37 cellular contexts compared by ENCODE assay signal in the genomic region with DNA sequence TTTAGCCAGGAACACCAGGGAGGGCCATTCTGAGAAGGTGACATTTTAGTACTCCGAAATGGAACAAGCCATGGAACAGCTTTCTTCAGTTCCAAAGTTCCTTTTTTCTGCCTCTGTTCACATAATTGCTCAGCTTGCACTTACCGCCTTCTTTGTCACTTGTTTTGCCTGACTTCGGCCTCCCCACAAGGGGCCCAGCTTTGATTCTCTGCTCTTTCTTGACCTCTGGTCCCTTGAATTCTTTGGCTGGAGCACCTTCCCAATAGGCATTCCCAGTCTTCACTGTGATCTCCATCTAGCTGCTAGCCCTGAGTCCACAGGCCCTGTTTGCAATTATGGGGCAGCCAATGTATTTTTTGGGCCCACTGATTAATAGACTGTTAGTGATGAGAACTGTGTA. TPM values are rescaled to one million over a fixed set of nuclear protein-coding genes. Genes with fewer than 3 reads are reported as not detected.
"Had no signal": no experiment of that assay in that cellular context is flagged by ENCODE, and none has a peak within 500 bp of the region (broad histone marks: within the 10 kb centered on the region; RNA-seq: fewer than 3 reads in every experiment).

No MANE protein-coding gene starts in this region.

- H3K4me1 ChIP-seq: adrenal gland, breast epithelium had no signal

- H3K36me3 ChIP-seq: adrenal gland, brain microvascular endothelial cell, breast epithelium had no signal

- H3K4me3 ChIP-seq: adrenal gland, body of pancreas, breast epithelium had no signal

- ATAC-seq: activated CD8-positive, alpha-beta T cell treated with anti-CD3 and anti-CD28 coated beads for 36 hours; activated naive CD4-positive, alpha-beta T cell treated with anti-CD3 and anti-CD28 coated beads, Interleukin-2, amount 50 U/mL, for 72 hours; activated T-cell treated with anti-CD3 and anti-CD28 coated beads, Interleukin-2, amount 50 U/mL, for 4 hours; activated T-cell treated with anti-CD3 and anti-CD28 coated beads, Interleukin-2, amount 50 U/mL, for 72 hours; activated T-helper 17 cell treated with anti-CD3 and anti-CD28 coated beads, Interleukin-2, amount 50 U/mL, for 72 hours; body of pancreas had no signal

- DNase-seq: activated B cell treated with CpG ODN at 0.5 μM for 24 hours; activated CD4-positive, alpha-beta memory T cell treated with anti-CD3 and anti-CD28 coated beads for 36 hours; activated CD4-positive, alpha-beta T cell treated with anti-CD3 and anti-CD28 coated beads for 4 hours; activated CD4-positive, alpha-beta T cell treated with anti-CD3 and anti-CD28 coated beads, Interleukin-2, amount 10 ng/mL, durations not matched to agents 24 days and 14 days; activated CD4-positive, alpha-beta T cell treated with anti-CD3 and anti-CD28 coated beads, Interleukin-2, amount 50 U/mL, for 1 hour; activated CD4-positive, alpha-beta T cell treated with anti-CD3 and anti-CD28 coated beads, Interleukin-2, amount 50 U/mL, for 4 hours; activated CD4-positive, CD25-positive, alpha-beta regulatory T cell treated with anti-CD3 and anti-CD28 coated beads, Interleukin-2, amount 50 U/mL, for 72 hours; activated CD8-positive, alpha-beta memory T cell treated with anti-CD3 and anti-CD28 coated beads, Interleukin-2, amount 50 U/mL, for 4 hours; activated CD8-positive, alpha-beta T cell treated with anti-CD3 and anti-CD28 coated beads for 36 hours; activated effector memory CD4-positive, alpha-beta T cell treated with anti-CD3 and anti-CD28 coated beads, Interleukin-2, amount 50 U/mL, for 16 hours; activated gamma-delta T cell treated with Interleukin-2 at 50 U/mL for 16 hours; activated naive CD4-positive, alpha-beta T cell; activated naive CD4-positive, alpha-beta T cell treated with anti-CD3 and anti-CD28 coated beads for 36 hours; activated naive CD4-positive, alpha-beta T cell treated with anti-CD3 and anti-CD28 coated beads, Interleukin-2, amount 50 U/mL, for 16 hours; activated naive CD8-positive, alpha-beta T cell treated with anti-CD3 and anti-CD28 coated beads for 36 hours; activated T-cell treated with anti-CD3 and anti-CD28 coated beads for 4 hours; activated T-cell treated with anti-CD3 and anti-CD28 coated beads, Interleukin-2, amount 50 U/mL, for 1 hour; activated T-cell treated with anti-CD3 and anti-CD28 coated beads, Interleukin-2, amount 50 U/mL, for 4 hours; activated T-cell treated with anti-CD3 and anti-CD28 coated beads, Interleukin-2, amount 50 U/mL, for 72 hours; adrenal gland; amniotic stem cell; aorta; body of pancreas; brain microvascular endothelial cell; central memory CD4-positive, alpha-beta T cell; T-helper 1 cell; T-helper 2 cell; T-helper 9 cell had no signal

- H3K27ac ChIP-seq: adrenal gland, body of pancreas, brain microvascular endothelial cell, breast epithelium, VCaP had no signal

- H3K9me3 ChIP-seq: adrenal gland, body of pancreas, breast epithelium had no signal

- H3K27me3 ChIP-seq: adrenal gland, body of pancreas, brain microvascular endothelial cell, breast epithelium had no signal

- FAIRE-seq: astrocyte, TTC549 had no signal

RNA-seq across cellular contexts. Expression of gene SLC7A14, which starts 51.4 kb away (rescaled TPM):
- total RNA-seq: activated B cell treated with CpG ODN at 0.5 μM for 24 hours; activated CD4-positive, alpha-beta memory T cell treated with anti-CD3 and anti-CD28 coated beads for 36 hours; activated CD4-positive, alpha-beta T cell treated with anti-CD3 and anti-CD28 coated beads, Interleukin-2, amount 10 ng/mL, durations not matched to agents 24 days and 14 days; activated CD8-positive, alpha-beta memory T cell treated with anti-CD3 and anti-CD28 coated beads for 36 hours; activated CD8-positive, alpha-beta T cell treated with anti-CD3 and anti-CD28 coated beads for 36 hours; activated naive CD4-positive, alpha-beta T cell treated with anti-CD3 and anti-CD28 coated beads for 36 hours; activated naive CD4-positive, alpha-beta T cell treated with anti-CD3 and anti-CD28 coated beads, Interleukin-2, amount 50 U/mL, for 72 hours; activated naive CD8-positive, alpha-beta T cell treated with anti-CD3 and anti-CD28 coated beads for 36 hours; activated T-cell treated with anti-CD3 and anti-CD28 coated beads, Interleukin-2, amount 50 U/mL, for 4 hours; activated T-cell treated with anti-CD3 and anti-CD28 coated beads, Interleukin-2, amount 50 U/mL, for 72 hours; activated T-helper 1 cell treated with anti-CD3 and anti-CD28 coated beads, Interleukin-12 subunit alpha, Interleukin-12 subunit beta, Interleukin-2, Interleukin-4 antibody, amounts not matched to agents 30 ng/mL and 10 ng/mL and 1 ng/mL, durations not matched to agents 14 hours and 24 hours and 36 hours; activated T-helper 17 cell treated with anti-CD3 and anti-CD28 coated beads, Interleukin-2, amount 50 U/mL, for 72 hours; aorta; cardiac septum had no signal
- polyA plus RNA-seq: aorta had no signal
